8 cellular contexts compared by ENCODE assay signal in the genomic region with DNA sequence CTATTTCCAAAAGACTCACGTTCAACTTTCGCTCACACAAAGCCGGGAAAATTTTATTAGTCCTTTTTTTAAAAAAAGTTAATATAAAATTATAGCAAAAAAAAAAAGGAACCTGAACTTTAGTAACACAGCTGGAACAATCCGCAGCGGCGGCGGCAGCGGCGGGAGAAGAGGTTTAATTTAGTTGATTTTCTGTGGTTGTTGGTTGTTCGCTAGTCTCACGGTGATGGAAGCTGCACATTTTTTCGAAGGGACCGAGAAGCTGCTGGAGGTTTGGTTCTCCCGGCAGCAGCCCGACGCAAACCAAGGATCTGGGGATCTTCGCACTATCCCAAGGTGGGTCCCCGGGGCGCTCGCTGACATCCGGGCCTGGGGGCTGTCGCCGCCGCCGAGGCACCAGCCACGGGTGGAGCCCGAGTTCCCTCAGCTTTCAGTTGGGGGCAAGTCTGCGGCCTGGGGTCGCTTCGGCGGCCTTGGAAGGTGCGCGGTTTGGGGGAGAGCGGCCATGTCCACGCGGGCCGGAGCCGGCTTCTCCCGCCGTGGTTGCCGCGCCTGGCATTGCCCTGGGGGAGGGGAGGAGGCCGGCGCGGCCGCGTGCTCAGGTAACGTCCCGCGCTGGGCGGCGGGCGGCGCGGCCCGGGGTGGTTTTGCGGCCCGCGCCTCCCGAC. TPM values are rescaled to one million over a fixed set of nuclear protein-coding genes. Genes with fewer than 3 reads are reported as not detected.
DNase-seq lines count a peak whose midpoint lies in the region; ATAC-seq and FAIRE-seq lines count a peak whose summit lies in the region.

No MANE protein-coding gene starts in this region.

- H3K27ac ChIP-seq in angular gyrus (ENCODE audit: low read depth, low read length) (peak overlapping the region; percentile 79), iPS-18a (ENCODE audit: low read length) (peak overlapping the region; percentile 73)

- FAIRE-seq in RCC 7860 (lab: Jason Lieb, UNC), result no peak

- H3K36me3 ChIP-seq in iPS-18a (ENCODE audit: control insufficient read depth, low read depth, low read length), result no peaks in the 10 kb centered on the region

- ATAC-seq in HG02852 (IDR thresholded peaks at IDR 0.05; ENCODE audit: unreplicated experiment), result peak; percentile 7

- no peaks in the 10 kb centered on the region for H3K27me3 ChIP-seq in iPS-18a (ENCODE audit: control insufficient read depth, insufficient read depth, low read length)

- DNase-seq in NCI-H1092 (lab: John Stamatoyannopoulos, UW) (peak; percentile 4), NCI-H1092 treated with DMSO at 0.1 percent for 48 hours (lab: John Stamatoyannopoulos, UW) (no peak), SK-N-DZ (ENCODE audit: low spot score) (peak; percentile 20), RCC 7860 (ENCODE audit: low spot score) (no peak)
- peak; percentile 22 to 40 for DNase-seq in stimulated activated CD4-positive, alpha-beta T cell treated with anti-CD3 and anti-CD28 coated beads, Interleukin-15, amount 100 ng/mL, for 48 hours (ENCODE audit: low read depth in 2 of 2)

- peak overlapping the region; percentile 76 for H3K4me3 ChIP-seq in iPS-18a (ENCODE audit: low read length)

- H3K9ac ChIP-seq in iPS-18a (ENCODE audit: low read length), result peak overlapping the region; percentile 95

- H3K4me1 ChIP-seq in iPS-18a (ENCODE audit: control insufficient read depth, low read depth, low read length), result peaks cover 21% of the 10 kb centered on the region

- H3K9me3 ChIP-seq in iPS-18a (ENCODE audit: control insufficient read depth, low read depth, low read length), result no peaks in the 10 kb centered on the region

RNA-seq across cellular contexts. Expression of a gene that starts 0.4 kb away (rescaled TPM):
- 72.1 and 95.1 TPM in 2 replicates for polyA plus RNA-seq in SK-N-DZ (2014; cell fraction: cytosol; rRNA removed)
- 53.0 and 56.6 TPM in 2 replicates for polyA plus RNA-seq in SK-N-DZ (2014; cell fraction: nucleus; rRNA removed)

RNA-seq across cellular contexts. Expression of a gene that starts 59.7 kb away (rescaled TPM):
- polyA plus RNA-seq in SK-N-DZ (2014; cell fraction: cytosol; rRNA removed), result 23.1 and 27.4 TPM in 2 replicates
- 24.4 and 25.8 TPM in 2 replicates for polyA plus RNA-seq in SK-N-DZ (2014; cell fraction: nucleus; rRNA removed)

Comparison
In these comparisons a context has a peak if more than half of its experiments do, and no peak if none do; other contexts are left out.
1. DNase-seq: peak in NCI-H1092 (single experiment), SK-N-DZ (single experiment) and stimulated activated CD4-positive, alpha-beta T cell treated with anti-CD3 and anti-CD28 coated beads, Interleukin-15, amount 100 ng/mL, for 48 hours (2 of 2); none in NCI-H1092 treated with DMSO at 0.1 percent for 48 hours (single experiment) and RCC 7860 (single experiment).